In the genomic region with DNA sequence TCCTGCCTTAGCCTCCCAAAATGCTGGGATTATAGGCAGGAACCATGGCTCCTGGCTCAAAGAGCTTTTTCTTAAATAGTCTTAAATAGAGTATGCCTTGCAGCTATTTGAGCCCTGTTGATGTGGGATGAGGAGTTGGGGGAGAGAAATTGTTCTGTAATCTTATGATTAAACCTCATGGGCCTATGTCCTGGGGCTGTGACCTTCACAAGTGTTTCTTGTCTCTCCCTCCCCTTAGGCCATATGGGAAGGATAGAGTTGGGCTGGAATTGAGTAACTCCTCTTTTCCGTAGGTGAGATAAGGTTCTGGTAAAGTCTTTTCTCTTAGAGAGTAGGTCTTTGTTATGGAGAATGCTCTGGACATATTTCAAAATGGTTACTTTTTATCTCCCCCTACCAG, we compare ENCODE assay signal across 29 cellular contexts.
"Had no signal": no experiment of that assay in that cellular context is flagged by ENCODE, and none has a peak within 500 bp of the region (broad histone marks: within the 10 kb centered on the region; RNA-seq: fewer than 3 reads in every experiment).

No MANE protein-coding gene starts in this region.

- H3K27ac ChIP-seq: body of pancreas, brain microvascular endothelial cell, breast epithelium, VCaP had no signal

- H3K36me3 ChIP-seq: brain microvascular endothelial cell, breast epithelium had no signal

- H3K4me1 ChIP-seq: breast epithelium had no signal

- H3K4me3 ChIP-seq: body of pancreas, breast epithelium had no signal

- DNase-seq: activated B cell treated with CpG ODN at 0.5 μM for 24 hours; activated CD4-positive, alpha-beta memory T cell treated with anti-CD3 and anti-CD28 coated beads, Interleukin-2, amount 10 ng/mL, durations not matched to agents 7 days and 5 days; activated CD4-positive, alpha-beta T cell treated with anti-CD3 and anti-CD28 coated beads for 36 hours; activated CD4-positive, alpha-beta T cell treated with anti-CD3 and anti-CD28 coated beads for 48 hours; activated CD4-positive, alpha-beta T cell treated with anti-CD3 and anti-CD28 coated beads, Interleukin-2, amount 10 ng/mL, durations not matched to agents 7 days and 5 days; activated CD4-positive, alpha-beta T cell treated with anti-CD3 and anti-CD28 coated beads, Interleukin-2, amount 50 U/mL, for 48 hours; activated CD4-positive, CD25-positive, alpha-beta regulatory T cell treated with anti-CD3 and anti-CD28 coated beads, Interleukin-2, amount 50 U/mL, for 72 hours; activated CD8-positive, alpha-beta memory T cell treated with anti-CD3 and anti-CD28 coated beads for 24 hours; activated CD8-positive, alpha-beta memory T cell treated with anti-CD3 and anti-CD28 coated beads, Interleukin-2, amount 10 ng/mL, durations not matched to agents 7 days and 5 days; activated CD8-positive, alpha-beta memory T cell treated with anti-CD3 and anti-CD28 coated beads, Interleukin-2, amount 50 U/mL, for 48 hours; activated CD8-positive, alpha-beta T cell treated with anti-CD3 and anti-CD28 coated beads, Interleukin-2, amount 10 ng/mL, durations not matched to agents 7 days and 5 days; activated effector memory CD4-positive, alpha-beta T cell treated with Interleukin-2 at 50 U/mL for 16 hours; activated gamma-delta T cell; activated naive CD4-positive, alpha-beta T cell treated with anti-CD3 and anti-CD28 coated beads, Interleukin-2, amount 10 ng/mL, durations not matched to agents 7 days and 5 days; activated naive CD4-positive, alpha-beta T cell treated with Interleukin-2 at 50 U/mL for 16 hours; activated naive CD8-positive, alpha-beta T cell treated with anti-CD3 and anti-CD28 coated beads, Interleukin-2, amount 10 ng/mL, durations not matched to agents 7 days and 5 days; activated naive CD8-positive, alpha-beta T cell treated with anti-CD3 and anti-CD28 coated beads, Interleukin-2, amount 50 U/mL, for 24 hours; activated T-cell treated with anti-CD3 and anti-CD28 coated beads, Interleukin-2, amount 50 U/mL, for 24 hours; activated T-cell treated with anti-CD3 and anti-CD28 coated beads, Interleukin-2, amount 50 U/mL, for 48 hours; amniotic stem cell; aorta; body of pancreas; brain microvascular endothelial cell; cerebellar nuclear complex; T-helper 1 cell; T-helper 2 cell; T-helper 9 cell had no signal

- H3K9me3 ChIP-seq: body of pancreas had no signal

- H3K27me3 ChIP-seq: body of pancreas, brain microvascular endothelial cell, breast epithelium had no signal
